In genomic region chr2:225353579-225354085, GRCh38 we compare ENCODE assay signal across 1 cellular context.
TF ChIP-seq lines count a peak whose summit lies in the region.

No MANE protein-coding gene starts in this region.

TF ChIP-seq in GM23338, 12 proteins besides CTCF, POLR2A, EP300 and RAD21 (continued from another document):
- TF ChIP-seq ETS1 (IDR thresholded peaks at IDR 0.05) (no peak), EZH2 (IDR thresholded peaks at IDR 0.05; ENCODE audit: low read depth, unreplicated experiment) (no peak), NANOG (IDR thresholded peaks at IDR 0.05; ENCODE audit: borderline replicate concordance) (no peak), ZNF114 (CRISPR knock-in tag; IDR thresholded peaks at IDR 0.05) (no peak), REST (IDR thresholded peaks at IDR 0.05; ENCODE audit: unreplicated experiment) (no peak), STAT1 (IDR thresholded peaks at IDR 0.05; ENCODE audit: unreplicated experiment) (no peak)
